ENCODE assay signal across 14 cellular contexts in genomic region chr9:8514760-8515159, GRCh38.
"Had no signal": no experiment of that assay in that cellular context is flagged by ENCODE, and none has a peak within 500 bp of the region (broad histone marks: within the 10 kb centered on the region; RNA-seq: fewer than 3 reads in every experiment).

No MANE protein-coding gene starts in this region.

- H3K27ac ChIP-seq: left ventricle myocardium inferior, tibial nerve had no signal

- H3K27me3 Mint-ChIP-seq: activated naive CD4-positive, alpha-beta T cell treated with anti-CD3 and anti-CD28 coated beads, Interleukin-2, amount 10 ng/mL, durations not matched to agents 7 days and 5 days had no signal

- H3K27ac Mint-ChIP-seq: activated naive CD4-positive, alpha-beta T cell treated with anti-CD3 and anti-CD28 coated beads, Interleukin-2, amount 10 ng/mL, durations not matched to agents 7 days and 5 days; activated T-helper 2 cell treated with anti-CD3 and anti-CD28 coated beads, Interferon-gamma antibody, Interleukin-2, Interleukin-4, amounts not matched to agents 10 μg/mL and 5 μg/mL and 100 μg/mL, durations not matched to agents 14 hours and 24 hours and 36 hours; naive thymus-derived CD8-positive, alpha-beta T cell had no signal

- H3K36me3 ChIP-seq: left ventricle myocardium inferior, tibial nerve had no signal

- H3K36me3 Mint-ChIP-seq: activated naive CD4-positive, alpha-beta T cell treated with anti-CD3 and anti-CD28 coated beads, Interleukin-2, amount 10 ng/mL, durations not matched to agents 7 days and 5 days; naive thymus-derived CD8-positive, alpha-beta T cell had no signal

- DNase-seq: activated CD4-positive, alpha-beta T cell treated with anti-CD3 and anti-CD28 coated beads, Interleukin-2, amount 50 U/mL, for 48 hours; activated CD4-positive, CD25-positive, alpha-beta regulatory T cell treated with anti-CD3 and anti-CD28 coated beads, Interleukin-2, amount 50 U/mL, for 72 hours; activated naive CD4-positive, alpha-beta T cell treated with anti-CD3 and anti-CD28 coated beads, Interleukin-2, amount 10 ng/mL, durations not matched to agents 7 days and 5 days; activated T-cell treated with anti-CD3 and anti-CD28 coated beads, Interleukin-2, amount 50 U/mL, for 1 hour; erythroblast; left ventricle myocardium inferior; naive thymus-derived CD8-positive, alpha-beta T cell; nucleus accumbens; posterior cingulate gyrus; stimulated activated CD4-positive, alpha-beta T cell treated with anti-CD3 and anti-CD28 coated beads, Interleukin-15, amount 100 ng/mL, for 24 hours; stimulated activated CD4-positive, alpha-beta T cell treated with anti-CD3 and anti-CD28 coated beads, Interleukin-4, amount 100 ng/mL, for 1 hour; stimulated activated naive CD4-positive, alpha-beta T cell had no signal

- ATAC-seq: naive thymus-derived CD8-positive, alpha-beta T cell had no signal

- H3K4me1 ChIP-seq: left ventricle myocardium inferior, tibial nerve had no signal

- H3K4me1 Mint-ChIP-seq: activated naive CD4-positive, alpha-beta T cell treated with anti-CD3 and anti-CD28 coated beads, Interleukin-2, amount 10 ng/mL, durations not matched to agents 7 days and 5 days; naive thymus-derived CD8-positive, alpha-beta T cell had no signal

- H3K27me3 ChIP-seq: tibial nerve had no signal

- H3K4me3 Mint-ChIP-seq: activated naive CD4-positive, alpha-beta T cell treated with anti-CD3 and anti-CD28 coated beads, Interleukin-2, amount 10 ng/mL, durations not matched to agents 7 days and 5 days; naive thymus-derived CD8-positive, alpha-beta T cell had no signal

- H3K4me3 ChIP-seq: left ventricle myocardium inferior, tibial nerve had no signal

- H3K9me3 Mint-ChIP-seq: activated naive CD4-positive, alpha-beta T cell treated with anti-CD3 and anti-CD28 coated beads, Interleukin-2, amount 10 ng/mL, durations not matched to agents 7 days and 5 days; activated T-helper 2 cell treated with anti-CD3 and anti-CD28 coated beads, Interferon-gamma antibody, Interleukin-2, Interleukin-4, amounts not matched to agents 10 μg/mL and 5 μg/mL and 100 μg/mL, durations not matched to agents 14 hours and 24 hours and 36 hours; naive thymus-derived CD8-positive, alpha-beta T cell had no signal

- H3K9me3 ChIP-seq: left ventricle myocardium inferior, tibial nerve had no signal
